In genomic region chr15:41570764-41571163, GRCh38 we compare ENCODE assay signal across 24 cellular contexts. TPM values are rescaled to one million over a fixed set of nuclear protein-coding genes. Genes with fewer than 3 reads are reported as not detected.
A peak's percentile ranks its signal among the peaks of the same experiment; 100 is the strongest.
DNase-seq lines count a peak whose midpoint lies in the region; ATAC-seq, FAIRE-seq and TF ChIP-seq lines count a peak whose summit lies in the region.
"Had no signal": no experiment of that assay in that cellular context is flagged by ENCODE, and none has a peak within 500 bp of the region (broad histone marks: within the 10 kb centered on the region; RNA-seq: fewer than 3 reads in every experiment).

No MANE protein-coding gene starts in this region.

- no peak for ATAC-seq in natural killer cell treated with Interleukin-12 subunit alpha and Interleukin-12 subunit beta and Interleukin-15 and Interleukin-18, amount 100 ng/mL, for 72 hours
- ATAC-seq in natural killer cell: no peak
- ATAC-seq in activated CD4-positive, alpha-beta T cell treated with anti-CD3 and anti-CD28 coated beads for 36 hours: no peak

- CTCF ChIA-PET in activated CD4-positive, alpha-beta T cell treated with anti-CD3 and anti-CD28 coated beads for 36 hours (lab: Charles Lee): interaction anchor here (1.1 kb wide), 1 partner anchor 83 kb away, joined by 5 read pairs; no protein-coding TSS in a partner anchor

- FAIRE-seq in urothelium cell line (lab: Jason Lieb, UNC): no peak
- FAIRE-seq: GM12891, RCC 7860 had no signal

- no peak overlapping the region for H3K27ac Mint-ChIP-seq in natural killer cell treated with Interleukin-12 subunit alpha and Interleukin-12 subunit beta and Interleukin-15 and Interleukin-18, amount 100 ng/mL, for 72 hours
- H3K27ac Mint-ChIP-seq in natural killer cell: no peak overlapping the region
- H3K27ac Mint-ChIP-seq in activated CD4-positive, alpha-beta T cell treated with anti-CD3 and anti-CD28 coated beads for 36 hours: no peak overlapping the region

- no peaks in the 10 kb centered on the region for H3K9me3 Mint-ChIP-seq in natural killer cell treated with Interleukin-12 subunit alpha and Interleukin-12 subunit beta and Interleukin-15 and Interleukin-18, amount 100 ng/mL, for 72 hours
- no peaks in the 10 kb centered on the region for H3K9me3 Mint-ChIP-seq in natural killer cell
- H3K9me3 Mint-ChIP-seq in activated CD4-positive, alpha-beta T cell treated with anti-CD3 and anti-CD28 coated beads for 36 hours (ENCODE audit: low read depth): no peaks in the 10 kb centered on the region

- intact Hi-C loops in natural killer cell (cut with micrococcal nuclease) (no loop called here), posterior vena cava (cut with DNase I) (no loop called here)
- intact Hi-C loops in activated CD4-positive, alpha-beta T cell treated with anti-CD3 and anti-CD28 coated beads for 36 hours (cut with DNase I, micrococcal nuclease): no loop called here

- POLR2A ChIA-PET in activated CD4-positive, alpha-beta T cell treated with anti-CD3 and anti-CD28 coated beads for 36 hours (lab: Charles Lee): interaction anchor here (0.6 kb wide), 1 partner anchor 23 kb away, joined by 6 read pairs; no protein-coding TSS in a partner anchor

- TF ChIP-seq CTCF in natural killer cell (IDR thresholded peaks at IDR 0.05): no peak

- no peaks in the 10 kb centered on the region for H3K4me1 Mint-ChIP-seq in natural killer cell treated with Interleukin-12 subunit alpha and Interleukin-12 subunit beta and Interleukin-15 and Interleukin-18, amount 100 ng/mL, for 72 hours (ENCODE audit: low read depth in 2 of 2)
- H3K4me1 Mint-ChIP-seq in natural killer cell: no peaks in the 10 kb centered on the region
- no peaks in the 10 kb centered on the region for H3K4me1 Mint-ChIP-seq in activated CD4-positive, alpha-beta T cell treated with anti-CD3 and anti-CD28 coated beads for 36 hours
- H3K4me1 Mint-ChIP-seq: CD4-positive, alpha-beta memory T cell had no signal

- no peak overlapping the region for H3K4me3 Mint-ChIP-seq in natural killer cell treated with Interleukin-12 subunit alpha and Interleukin-12 subunit beta and Interleukin-15 and Interleukin-18, amount 100 ng/mL, for 72 hours
- H3K4me3 Mint-ChIP-seq in natural killer cell: no peak overlapping the region
- H3K4me3 Mint-ChIP-seq in activated CD4-positive, alpha-beta T cell treated with anti-CD3 and anti-CD28 coated beads for 36 hours: no peak overlapping the region
- H3K4me3 Mint-ChIP-seq: CD4-positive, alpha-beta memory T cell had no signal

- no peaks in the 10 kb centered on the region for H3K36me3 Mint-ChIP-seq in natural killer cell treated with Interleukin-12 subunit alpha and Interleukin-12 subunit beta and Interleukin-15 and Interleukin-18, amount 100 ng/mL, for 72 hours
- H3K36me3 Mint-ChIP-seq in natural killer cell: no peaks in the 10 kb centered on the region
- H3K36me3 Mint-ChIP-seq in activated CD4-positive, alpha-beta T cell treated with anti-CD3 and anti-CD28 coated beads for 36 hours (ENCODE audit: low read depth): no peaks in the 10 kb centered on the region
- H3K36me3 Mint-ChIP-seq: CD4-positive, alpha-beta memory T cell had no signal

- peak; percentile 20 for DNase-seq in natural killer cell treated with Interleukin-12 subunit alpha and Interleukin-12 subunit beta and Interleukin-15 and Interleukin-18, amount 100 ng/mL, for 72 hours (ENCODE audit: low spot score)
- DNase-seq in natural killer cell (no peak), medulla oblongata (ENCODE audit: extremely low spot score) (peak; percentile 68), posterior vena cava (ENCODE audit: low spot score) (peak; percentile 36), HCEC 1CT (no peak), NCI-H82 treated with DMSO at 0.1 percent for 48 hours (lab: John Stamatoyannopoulos, UW; ENCODE audit: unreplicated experiment) (no peak), urothelium cell line (ENCODE audit: low spot score) (no peak)
- DNase-seq in activated CD4-positive, alpha-beta T cell treated with anti-CD3 and anti-CD28 coated beads for 36 hours: no peak
- DNase-seq: 8988T; CD4-positive, alpha-beta memory T cell; DND-41; GOT3; Karpas-422; MV-4-11; NCI-H1105 treated with DMSO at 0.1 percent for 48 hours; NCI-H2029 treated with DMSO at 0.1 percent for 48 hours; NCI-H2171; NCI-H345; NCI-H524; NCI-H774; OCI-M1 had no signal

- H3K27me3 Mint-ChIP-seq in natural killer cell treated with Interleukin-12 subunit alpha and Interleukin-12 subunit beta and Interleukin-15 and Interleukin-18, amount 100 ng/mL, for 72 hours: no peaks in the 10 kb centered on the region
- peaks cover 0 to 2% of the 10 kb centered on the region in 2 donors for H3K27me3 Mint-ChIP-seq in natural killer cell (ENCODE audit: low read depth in 2 of 2)
- H3K27me3 Mint-ChIP-seq in activated CD4-positive, alpha-beta T cell treated with anti-CD3 and anti-CD28 coated beads for 36 hours: no peaks in the 10 kb centered on the region
- H3K27me3 Mint-ChIP-seq: CD4-positive, alpha-beta memory T cell had no signal

RNA-seq across cellular contexts. Expression of gene TYRO3, which starts 11.8 kb away (rescaled TPM):
- total RNA-seq in natural killer cell treated with Interleukin-12 subunit alpha and Interleukin-12 subunit beta and Interleukin-15 and Interleukin-18, amount 100 ng/mL, for 72 hours: under 1 TPM; 0.36 to 0.86 TPM
- under 1 TPM; 0.25 to 0.80 (median 0.36) TPM for total RNA-seq in natural killer cell
- 1 to 10 TPM; 5.0 to 8.7 TPM for total RNA-seq in posterior vena cava
- total RNA-seq in activated CD4-positive, alpha-beta T cell treated with anti-CD3 and anti-CD28 coated beads for 36 hours: 1 to 10 TPM; 2.3 to 3.1 TPM

RNA-seq across cellular contexts. Expression of gene RPAP1, which starts 26.7 kb away (rescaled TPM):
- total RNA-seq in natural killer cell treated with Interleukin-12 subunit alpha and Interleukin-12 subunit beta and Interleukin-15 and Interleukin-18, amount 100 ng/mL, for 72 hours: 10 to 100 TPM; 46.0 to 72.3 TPM
- 10 to 100 TPM; 21.2 to 27.7 (median 27.4) TPM for total RNA-seq in natural killer cell
- 10 to 100 TPM; 16.3 to 19.9 TPM for total RNA-seq in posterior vena cava
- 10 to 100 TPM; 49.6 to 56.8 TPM for total RNA-seq in activated CD4-positive, alpha-beta T cell treated with anti-CD3 and anti-CD28 coated beads for 36 hours

RNA-seq across cellular contexts. Expression of gene LTK, which starts 57.1 kb away (rescaled TPM):
- under 1 TPM in 1 of 2 donors, not detected in 1; 0.47 TPM for total RNA-seq in natural killer cell treated with Interleukin-12 subunit alpha and Interleukin-12 subunit beta and Interleukin-15 and Interleukin-18, amount 100 ng/mL, for 72 hours
- total RNA-seq in natural killer cell: 1 to 10 TPM in 2 of 3 donors, under 1 TPM in 1; 0.56 to 4.9 (median 1.7) TPM
- total RNA-seq in posterior vena cava: under 1 TPM; 0.24 to 0.46 TPM
- total RNA-seq in activated CD4-positive, alpha-beta T cell treated with anti-CD3 and anti-CD28 coated beads for 36 hours: under 1 TPM in 1 of 2 experiments, not detected in 1; 0.11 TPM
- total RNA-seq: M059J had no signal

Comparison
In these comparisons a context has a peak if more than half of its experiments do, and no peak if none do; other contexts are left out.
1. DNase-seq: peak in natural killer cell treated with Interleukin-12 subunit alpha and Interleukin-12 subunit beta and Interleukin-15 and Interleukin-18, amount 100 ng/mL, for 72 hours (single experiment), medulla oblongata (single experiment) and posterior vena cava (single experiment); none in natural killer cell (single experiment), HCEC 1CT (single experiment), activated CD4-positive, alpha-beta T cell treated with anti-CD3 and anti-CD28 coated beads for 36 hours (single experiment), NCI-H82 treated with DMSO at 0.1 percent for 48 hours (single experiment) and urothelium cell line (single experiment).